Comparison of ENCODE assay signal across 8 cellular contexts in the genomic region with DNA sequence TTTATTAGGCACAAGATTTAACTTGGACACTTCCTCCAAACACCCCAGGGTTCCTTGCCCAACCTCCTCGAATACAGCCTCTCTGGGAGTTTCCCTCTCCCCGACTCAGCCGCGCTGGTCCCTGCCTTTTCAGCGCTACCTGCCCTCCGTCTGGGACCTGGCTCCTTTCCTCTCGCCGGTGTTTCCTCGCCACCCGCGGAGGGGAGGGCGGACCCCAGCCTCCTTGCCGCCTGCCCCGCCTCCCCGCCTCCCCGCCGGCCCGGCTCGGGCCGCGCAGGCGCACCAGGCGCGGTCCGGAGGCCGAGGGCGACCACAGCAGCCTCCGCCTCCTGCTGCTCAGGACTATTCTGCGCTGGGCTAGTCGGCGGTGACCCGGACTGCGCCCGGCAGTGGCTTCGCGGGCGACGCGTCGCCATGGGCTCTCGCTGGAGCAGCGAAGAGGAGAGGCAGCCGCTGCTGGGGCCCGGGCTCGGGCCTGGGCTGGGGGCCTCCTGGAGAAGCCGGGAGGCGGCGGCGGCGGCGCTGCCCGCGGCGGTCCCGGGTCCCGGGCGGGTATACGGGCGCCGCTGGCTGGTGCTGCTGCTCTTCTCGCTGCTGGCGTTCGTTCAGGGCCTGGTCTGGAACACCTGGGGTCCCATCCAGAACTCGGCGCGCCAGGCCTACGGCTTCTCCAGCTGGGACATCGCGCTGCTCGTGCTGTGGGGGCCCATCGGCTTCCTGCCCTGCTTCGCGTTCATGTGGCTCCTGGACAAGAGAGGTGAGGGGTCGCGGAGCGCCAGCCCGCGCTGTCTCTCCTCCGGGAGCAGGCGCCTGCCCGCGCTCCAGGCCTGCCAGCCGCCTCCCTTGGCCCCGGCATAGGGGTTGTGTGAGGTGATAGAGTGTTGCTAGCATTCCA. TPM values are rescaled to one million over a fixed set of nuclear protein-coding genes. Genes with fewer than 3 reads are reported as not detected.
A peak's percentile ranks its signal among the peaks of the same experiment; 100 is the strongest.
DNase-seq lines count a peak whose midpoint lies in the region; ATAC-seq and TF ChIP-seq lines count a peak whose summit lies in the region.

A gene with protein sequence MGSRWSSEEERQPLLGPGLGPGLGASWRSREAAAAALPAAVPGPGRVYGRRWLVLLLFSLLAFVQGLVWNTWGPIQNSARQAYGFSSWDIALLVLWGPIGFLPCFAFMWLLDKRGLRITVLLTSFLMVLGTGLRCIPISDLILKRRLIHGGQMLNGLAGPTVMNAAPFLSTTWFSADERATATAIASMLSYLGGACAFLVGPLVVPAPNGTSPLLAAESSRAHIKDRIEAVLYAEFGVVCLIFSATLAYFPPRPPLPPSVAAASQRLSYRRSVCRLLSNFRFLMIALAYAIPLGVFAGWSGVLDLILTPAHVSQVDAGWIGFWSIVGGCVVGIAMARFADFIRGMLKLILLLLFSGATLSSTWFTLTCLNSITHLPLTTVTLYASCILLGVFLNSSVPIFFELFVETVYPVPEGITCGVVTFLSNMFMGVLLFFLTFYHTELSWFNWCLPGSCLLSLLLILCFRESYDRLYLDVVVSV (plus strand): TSS at position 291 of the 895 bp plus-strand sequence. CDS start 124 bp downstream, at position 415.

- CTCF ChIA-PET in activated naive CD4-positive, alpha-beta T cell treated with anti-CD3 and anti-CD28 coated beads for 36 hours (lab: Charles Lee): interaction anchor here (0.6 kb wide), 1 partner anchor 40 kb away, joined by 4 read pairs; no protein-coding TSS in a partner anchor

- H3K27ac Mint-ChIP-seq in activated naive CD4-positive, alpha-beta T cell treated with anti-CD3 and anti-CD28 coated beads for 36 hours: peak within 1 kb of the TSS; percentile 80

- no peaks in the 10 kb centered on the region for H3K27me3 Mint-ChIP-seq in activated naive CD4-positive, alpha-beta T cell treated with anti-CD3 and anti-CD28 coated beads for 36 hours (ENCODE audit: low read depth)

- intact Hi-C loops in activated naive CD4-positive, alpha-beta T cell treated with anti-CD3 and anti-CD28 coated beads for 36 hours (cut with micrococcal nuclease): loop anchor here (1.0 to 10.0 kb wide), 8 partner anchors 98 to 1250 kb away; a partner anchor contains a TSS
- intact Hi-C loops in posterior cingulate gyrus (cut with DNase I) (loop anchor here (5.0 kb wide), 1 partner anchor 232 kb away; a partner anchor contains a TSS), upper lobe of right lung (cut with DNase I) (no loop called here)

- H3K4me3 Mint-ChIP-seq in activated naive CD4-positive, alpha-beta T cell treated with anti-CD3 and anti-CD28 coated beads for 36 hours: peak within 1 kb of the TSS; percentile 86

- H3K9me3 Mint-ChIP-seq in activated naive CD4-positive, alpha-beta T cell treated with anti-CD3 and anti-CD28 coated beads for 36 hours: no peaks in the 10 kb centered on the region

- DNase-seq in ELR (ENCODE audit: low read depth) (peak; percentile 81), H7 (peak; percentile 97), NAMALWA (ENCODE audit: low spot score) (peak; percentile 87), glomerular visceral epithelial cell (ENCODE audit: extremely low spot score) (peak; percentile 87), posterior cingulate gyrus (peak; percentile 42 to 96 (median 69)), upper lobe of right lung (peak; percentile 93), COLO668 (lab: John Stamatoyannopoulos, UW; ENCODE audit: unreplicated experiment) (no peak)
- DNase-seq in activated naive CD4-positive, alpha-beta T cell treated with anti-CD3 and anti-CD28 coated beads for 36 hours: peak; percentile 57

- ATAC-seq in upper lobe of right lung: peak; percentile 95

- no peaks in the 10 kb centered on the region for H3K36me3 Mint-ChIP-seq in activated naive CD4-positive, alpha-beta T cell treated with anti-CD3 and anti-CD28 coated beads for 36 hours (ENCODE audit: low read depth)

- H3K27ac ChIP-seq in upper lobe of right lung: peak within 1 kb of the TSS; percentile 93

- H3K9me3 ChIP-seq in upper lobe of right lung: no peaks in the 10 kb centered on the region

- H3K4me3 ChIP-seq in H7 (ENCODE audit: insufficient read depth, low read depth, low read length): peak within 1 kb of the TSS; percentile 76
- peak within 1 kb of the TSS; percentile 80 for H3K4me3 ChIP-seq in upper lobe of right lung

- H3K27me3 ChIP-seq in H7 (ENCODE audit: control insufficient read depth, insufficient read depth, low read length): peaks cover 8% of the 10 kb centered on the region
- no peaks in the 10 kb centered on the region for H3K27me3 ChIP-seq in upper lobe of right lung

- H3K4me1 Mint-ChIP-seq in activated naive CD4-positive, alpha-beta T cell treated with anti-CD3 and anti-CD28 coated beads for 36 hours (ENCODE audit: low read depth): peaks cover 27% of the 10 kb centered on the region

- H3K4me1 ChIP-seq in upper lobe of right lung: peaks cover 16% of the 10 kb centered on the region

- H3K36me3 ChIP-seq in H7 (replicated peaks; ENCODE audit: control insufficient read depth, insufficient read depth, low read length): no peaks in the 10 kb centered on the region
- no peaks in the 10 kb centered on the region for H3K36me3 ChIP-seq in upper lobe of right lung

- TF ChIP-seq CTCF in upper lobe of right lung (IDR thresholded peaks at IDR 0.05): no peak

RNA-seq across cellular contexts. Expression of the gene that starts here (rescaled TPM):
- 8.4 and 10.0 TPM in 2 replicates for total RNA-seq in H7 (2014; rRNA removed; shearing (Covaris generic))
- 1 to 10 TPM; 1.4 to 1.7 TPM for total RNA-seq in activated naive CD4-positive, alpha-beta T cell treated with anti-CD3 and anti-CD28 coated beads for 36 hours
- total RNA-seq in upper lobe of right lung: 14.2 TPM
